Comparison of ENCODE assay signal across 18 cellular contexts in genomic region chr1:165875604-165876003, GRCh38. TPM values are rescaled to one million over a fixed set of nuclear protein-coding genes. Genes with fewer than 3 reads are reported as not detected.
A peak's percentile ranks its signal among the peaks of the same experiment; 100 is the strongest.
DNase-seq lines count a peak whose midpoint lies in the region; ATAC-seq and TF ChIP-seq lines count a peak whose summit lies in the region.
"Had no signal": no experiment of that assay in that cellular context is flagged by ENCODE, and none has a peak within 500 bp of the region (broad histone marks: within the 10 kb centered on the region; RNA-seq: fewer than 3 reads in every experiment).

No MANE protein-coding gene starts in this region.

- no peaks in the 10 kb centered on the region for H3K27me3 ChIP-seq in DND-41 (ENCODE audit: insufficient read depth, low read length, poor library complexity)
- no peaks in the 10 kb centered on the region for H3K27me3 ChIP-seq in foreskin keratinocyte
- H3K27me3 ChIP-seq: BE2C, vagina had no signal

- H3K4me1 Mint-ChIP-seq in activated T-helper 2 cell treated with anti-CD3 and anti-CD28 coated beads, Interferon-gamma antibody, Interleukin-2, Interleukin-4, amounts not matched to agents 10 μg/mL and 5 μg/mL and 100 μg/mL, durations not matched to agents 14 hours and 24 hours and 36 hours (ENCODE audit: low read depth): peaks cover 73% of the 10 kb centered on the region
- peaks cover 13% of the 10 kb centered on the region for H3K4me1 Mint-ChIP-seq in progenitor cell of endocrine pancreas (ENCODE audit: low read depth)

- H4K20me1 ChIP-seq in DND-41 (ENCODE audit: insufficient read depth, low read length): peaks cover 65% of the 10 kb centered on the region

- no peak overlapping the region for H3K4me3 Mint-ChIP-seq in activated T-helper 2 cell treated with anti-CD3 and anti-CD28 coated beads, Interferon-gamma antibody, Interleukin-2, Interleukin-4, amounts not matched to agents 10 μg/mL and 5 μg/mL and 100 μg/mL, durations not matched to agents 14 hours and 24 hours and 36 hours (ENCODE audit: low read depth)
- no peak overlapping the region for H3K4me3 Mint-ChIP-seq in progenitor cell of endocrine pancreas (ENCODE audit: low read depth)

- H2AFZ ChIP-seq in DND-41 (ENCODE audit: low read depth, low read length): no peak overlapping the region
- H2AFZ ChIP-seq: parathyroid adenoma had no signal

- H3K79me2 ChIP-seq in DND-41 (ENCODE audit: insufficient read depth, low read length): peaks cover 96% of the 10 kb centered on the region

- no peak for ATAC-seq in DND-41 (ENCODE audit: insufficient read depth, low read depth)
- peak; percentile 72 for ATAC-seq in foreskin keratinocyte
- ATAC-seq in GM19452 (IDR thresholded peaks at IDR 0.05; ENCODE audit: unreplicated experiment): no peak

- H3K9ac ChIP-seq in DND-41 (ENCODE audit: low read depth, low read length): no peak overlapping the region
- H3K9ac ChIP-seq: parathyroid adenoma had no signal

- DNase-seq in DND-41 (no peak), foreskin keratinocyte (no peak), progenitor cell of endocrine pancreas (ENCODE audit: low spot score, unreplicated experiment) (no peak), germinal center (ENCODE audit: low spot score) (no peak)
- no peak for DNase-seq in activated T-helper 2 cell treated with anti-CD3 and anti-CD28 coated beads, Interferon-gamma antibody, Interleukin-2, Interleukin-4, amounts not matched to agents 10 μg/mL and 5 μg/mL and 100 μg/mL, durations not matched to agents 14 hours and 24 hours and 36 hours (ENCODE audit: low spot score)
- no peak for DNase-seq in activated CD8-positive, alpha-beta memory T cell treated with anti-CD3 and anti-CD28 coated beads for 24 hours
- DNase-seq: activated gamma-delta T cell; aorta; BE2C; cerebellar nuclear complex; NCI-H1417; NCI-H2171; NCI-H526 treated with DMSO at 0.1 percent for 48 hours; OCI-M1; stimulated activated CD4-positive, alpha-beta T cell treated with anti-CD3 and anti-CD28 coated beads, Interleukin-2, amount 100 ng/mL, for 24 hours had no signal

- H3K36me3 ChIP-seq in DND-41 (ENCODE audit: insufficient read depth, low read length): peaks cover 37% of the 10 kb centered on the region
- H3K36me3 ChIP-seq: vagina had no signal

- no peak overlapping the region; the same call in 1 of the 2 replicates for H3K4me2 ChIP-seq in DND-41 (ENCODE audit: insufficient read depth, low read length)

- no peaks in the 10 kb centered on the region for H3K27me3 Mint-ChIP-seq in activated T-helper 2 cell treated with anti-CD3 and anti-CD28 coated beads, Interferon-gamma antibody, Interleukin-2, Interleukin-4, amounts not matched to agents 10 μg/mL and 5 μg/mL and 100 μg/mL, durations not matched to agents 14 hours and 24 hours and 36 hours (ENCODE audit: low read depth)
- no peaks in the 10 kb centered on the region for H3K27me3 Mint-ChIP-seq in progenitor cell of endocrine pancreas

- H3K36me3 Mint-ChIP-seq in activated T-helper 2 cell treated with anti-CD3 and anti-CD28 coated beads, Interferon-gamma antibody, Interleukin-2, Interleukin-4, amounts not matched to agents 10 μg/mL and 5 μg/mL and 100 μg/mL, durations not matched to agents 14 hours and 24 hours and 36 hours (ENCODE audit: low read depth): peaks cover 48% of the 10 kb centered on the region
- peaks cover 33% of the 10 kb centered on the region for H3K36me3 Mint-ChIP-seq in progenitor cell of endocrine pancreas (ENCODE audit: insufficient read depth)

- H3K4me1 ChIP-seq in DND-41 (ENCODE audit: insufficient read depth, low read length): peaks cover 96% of the 10 kb centered on the region
- H3K4me1 ChIP-seq in foreskin keratinocyte: peaks cover 10% of the 10 kb centered on the region
- H3K4me1 ChIP-seq: BE2C, parathyroid adenoma, vagina had no signal

- peaks cover 19% of the 10 kb centered on the region for H3K9me3 Mint-ChIP-seq in activated T-helper 2 cell treated with anti-CD3 and anti-CD28 coated beads, Interferon-gamma antibody, Interleukin-2, Interleukin-4, amounts not matched to agents 10 μg/mL and 5 μg/mL and 100 μg/mL, durations not matched to agents 14 hours and 24 hours and 36 hours
- peaks cover 32% of the 10 kb centered on the region for H3K9me3 Mint-ChIP-seq in progenitor cell of endocrine pancreas (ENCODE audit: low read depth)

- peak overlapping the region; percentile 82 for H3K27ac ChIP-seq in DND-41 (ENCODE audit: low read length)
- H3K27ac ChIP-seq in foreskin keratinocyte: peak overlapping the region; percentile 14
- H3K27ac ChIP-seq: parathyroid adenoma, vagina had no signal

- no peak for TF ChIP-seq CTCF in DND-41 (IDR thresholded peaks at IDR 0.05; ENCODE audit: borderline replicate concordance, extremely low read depth, low read length, poor library complexity, severe bottlenecking)
- TF ChIP-seq CTCF in foreskin keratinocyte (conservative IDR thresholded peaks at IDR 0.05): no peak
- TF ChIP-seq CTCF in progenitor cell of endocrine pancreas (IDR thresholded peaks at IDR 0.05; ENCODE audit: unreplicated experiment): no peak

- peak overlapping the region; percentile 66 for H3K27ac Mint-ChIP-seq in activated T-helper 2 cell treated with anti-CD3 and anti-CD28 coated beads, Interferon-gamma antibody, Interleukin-2, Interleukin-4, amounts not matched to agents 10 μg/mL and 5 μg/mL and 100 μg/mL, durations not matched to agents 14 hours and 24 hours and 36 hours
- peak overlapping the region; percentile 79 for H3K27ac Mint-ChIP-seq in progenitor cell of endocrine pancreas

- H3K9me3 ChIP-seq in DND-41 (ENCODE audit: insufficient read depth, low read length, severe bottlenecking): no peaks in the 10 kb centered on the region
- H3K9me3 ChIP-seq: vagina had no signal

- no peak overlapping the region for H3K4me3 ChIP-seq in DND-41 (ENCODE audit: low read depth in 1 of 2, low read length in 2 of 2)
- H3K4me3 ChIP-seq: vagina had no signal

- intact Hi-C loops in activated T-helper 2 cell treated with anti-CD3 and anti-CD28 coated beads, Interferon-gamma antibody, Interleukin-2, Interleukin-4, amounts not matched to agents 10 μg/mL and 5 μg/mL and 100 μg/mL, durations not matched to agents 14 hours and 24 hours and 36 hours (cut with micrococcal nuclease): no loop called here

RNA-seq across cellular contexts. Expression of gene UCK2, which starts 48.2 kb away (rescaled TPM):
- total RNA-seq in activated T-helper 2 cell treated with anti-CD3 and anti-CD28 coated beads, Interferon-gamma antibody, Interleukin-2, Interleukin-4, amounts not matched to agents 10 μg/mL and 5 μg/mL and 100 μg/mL, durations not matched to agents 14 hours and 24 hours and 36 hours: 94.3 and 100 TPM in 2 replicates
- 84.9 and 92.2 TPM in 2 replicates for total RNA-seq in foreskin keratinocyte
- 66.5 and 66.6 TPM in 2 replicates for polyA plus RNA-seq in foreskin keratinocyte
- 29.7 and 30.6 TPM in 2 replicates for total RNA-seq in progenitor cell of endocrine pancreas
